Comparison of ENCODE assay signal across 13 cellular contexts in genomic region chr2:191604154-191604553, GRCh38.
A peak's percentile ranks its signal among the peaks of the same experiment; 100 is the strongest.
DNase-seq lines count a peak whose midpoint lies in the region; FAIRE-seq and TF ChIP-seq lines count a peak whose summit lies in the region.
"Had no signal": no experiment of that assay in that cellular context is flagged by ENCODE, and none has a peak within 500 bp of the region (broad histone marks: within the 10 kb centered on the region; RNA-seq: fewer than 3 reads in every experiment).

No MANE protein-coding gene starts in this region.

- CTCF ChIA-PET in activated naive CD4-positive, alpha-beta T cell treated with anti-CD3 and anti-CD28 coated beads, Interleukin-2, amount 10 ng/mL, durations not matched to agents 7 days and 5 days (lab: Charles Lee): no interaction called here

- peaks cover 3% of the 10 kb centered on the region for H3K27me3 Mint-ChIP-seq in glutamatergic neuron (ENCODE audit: unreplicated experiment)
- H3K27me3 Mint-ChIP-seq in activated naive CD4-positive, alpha-beta T cell treated with anti-CD3 and anti-CD28 coated beads, Interleukin-2, amount 10 ng/mL, durations not matched to agents 7 days and 5 days: peaks cover 11% of the 10 kb centered on the region

- no peak overlapping the region for H3K4me3 Mint-ChIP-seq in glutamatergic neuron (ENCODE audit: unreplicated experiment)
- H3K4me3 Mint-ChIP-seq in activated naive CD4-positive, alpha-beta T cell treated with anti-CD3 and anti-CD28 coated beads, Interleukin-2, amount 10 ng/mL, durations not matched to agents 7 days and 5 days: no peak overlapping the region
- H3K4me3 Mint-ChIP-seq: CD14-positive monocyte; CD8-positive, alpha-beta T cell had no signal

- DNase-seq in NCI-H2171 treated with DMSO at 0.1 percent for 48 hours (lab: John Stamatoyannopoulos, UW) (peak; percentile 12), NCI-H2171 (lab: John Stamatoyannopoulos, UW) (no peak), HTR-8/SVneo (ENCODE audit: insufficient read length, low spot score) (no peak), NCI-H446 treated with DMSO at 0.1 percent for 48 hours (lab: John Stamatoyannopoulos, UW) (peak; percentile 33), glutamatergic neuron (no peak), middle frontal gyrus (ENCODE audit: extremely low spot score, low spot score) (no peak)
- DNase-seq in activated naive CD4-positive, alpha-beta T cell treated with anti-CD3 and anti-CD28 coated beads, Interleukin-2, amount 50 U/mL, for 16 hours: no peak
- DNase-seq in activated naive CD4-positive, alpha-beta T cell treated with anti-CD3 and anti-CD28 coated beads, Interleukin-2, amount 10 ng/mL, durations not matched to agents 7 days and 5 days: no peak
- DNase-seq: CD8-positive, alpha-beta T cell; COR-L47; DMS53 had no signal

- no peak for TF ChIP-seq CTCF in glutamatergic neuron (IDR thresholded peaks at IDR 0.05; ENCODE audit: partially characterized antibody, unreplicated experiment)

- peak; percentile 62 for FAIRE-seq in HTR-8/SVneo (lab: Jason Lieb, UNC)
- FAIRE-seq: D721Med had no signal

- no peaks in the 10 kb centered on the region for H3K9me3 Mint-ChIP-seq in glutamatergic neuron (ENCODE audit: unreplicated experiment)
- H3K9me3 Mint-ChIP-seq in activated naive CD4-positive, alpha-beta T cell treated with anti-CD3 and anti-CD28 coated beads, Interleukin-2, amount 10 ng/mL, durations not matched to agents 7 days and 5 days: no peaks in the 10 kb centered on the region
- H3K9me3 Mint-ChIP-seq: CD8-positive, alpha-beta T cell had no signal

- no peaks in the 10 kb centered on the region for H3K36me3 Mint-ChIP-seq in glutamatergic neuron (ENCODE audit: unreplicated experiment)
- no peaks in the 10 kb centered on the region for H3K36me3 Mint-ChIP-seq in activated naive CD4-positive, alpha-beta T cell treated with anti-CD3 and anti-CD28 coated beads, Interleukin-2, amount 10 ng/mL, durations not matched to agents 7 days and 5 days
- H3K36me3 Mint-ChIP-seq: CD14-positive monocyte; CD8-positive, alpha-beta T cell had no signal

- peaks cover 13% of the 10 kb centered on the region for H3K4me1 Mint-ChIP-seq in glutamatergic neuron (ENCODE audit: low read depth, unreplicated experiment)
- no peaks in the 10 kb centered on the region for H3K4me1 Mint-ChIP-seq in activated naive CD4-positive, alpha-beta T cell treated with anti-CD3 and anti-CD28 coated beads, Interleukin-2, amount 10 ng/mL, durations not matched to agents 7 days and 5 days

- H3K27ac Mint-ChIP-seq in glutamatergic neuron (ENCODE audit: unreplicated experiment): peak overlapping the region; percentile 35
- H3K27ac Mint-ChIP-seq in activated naive CD4-positive, alpha-beta T cell treated with anti-CD3 and anti-CD28 coated beads, Interleukin-2, amount 10 ng/mL, durations not matched to agents 7 days and 5 days: no peak overlapping the region
- H3K27ac Mint-ChIP-seq: CD14-positive monocyte; CD8-positive, alpha-beta T cell had no signal

Comparison
In these comparisons a context has a peak if more than half of its experiments do, and no peak if none do; other contexts are left out.
1. DNase-seq: peak in NCI-H2171 treated with DMSO at 0.1 percent for 48 hours (single experiment) and NCI-H446 treated with DMSO at 0.1 percent for 48 hours (single experiment); none in NCI-H2171 (single experiment), HTR-8/SVneo (single experiment), glutamatergic neuron (single experiment), middle frontal gyrus (single experiment), activated naive CD4-positive, alpha-beta T cell treated with anti-CD3 and anti-CD28 coated beads, Interleukin-2, amount 50 U/mL, for 16 hours (single experiment) and activated naive CD4-positive, alpha-beta T cell treated with anti-CD3 and anti-CD28 coated beads, Interleukin-2, amount 10 ng/mL, durations not matched to agents 7 days and 5 days (single experiment).